23 cellular contexts compared by ENCODE assay signal in the genomic region with DNA sequence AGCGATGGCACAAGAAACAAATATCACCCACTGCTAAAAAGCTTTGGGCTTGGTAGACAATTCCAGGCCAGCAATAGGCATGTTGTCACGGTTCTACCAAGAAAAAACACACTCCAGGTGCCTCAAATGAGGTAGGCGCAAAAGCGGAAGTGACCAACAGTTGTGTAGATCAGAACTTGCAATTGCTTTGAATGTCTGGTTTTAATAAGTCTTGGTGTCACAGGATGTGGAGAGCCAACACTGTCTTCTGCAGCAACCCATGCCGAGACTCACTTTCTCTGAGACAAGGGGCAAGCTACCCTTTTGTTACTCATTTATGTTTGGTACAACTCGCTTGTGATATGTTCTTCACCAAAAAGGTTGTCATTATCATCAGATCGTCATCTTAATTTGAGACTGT.
DNase-seq lines count a peak whose midpoint lies in the region; ATAC-seq, FAIRE-seq and TF ChIP-seq lines count a peak whose summit lies in the region.
"Had no signal": no experiment of that assay in that cellular context is flagged by ENCODE, and none has a peak within 500 bp of the region (broad histone marks: within the 10 kb centered on the region; RNA-seq: fewer than 3 reads in every experiment).

No MANE protein-coding gene starts in this region.

- 44% methylated on average over 7 of the region's 7 CpGs for WGBS in A549 (ENCODE audit: missing lambda C conversion rate)
- WGBS in K562 (ENCODE audit: insufficient coverage, low coverage, missing lambda C conversion rate): 2% methylated on average over 7 of the region's 7 CpGs
- WGBS in mammary epithelial cell (ENCODE audit: low coverage, missing lambda C conversion rate): 67% methylated on average over 7 of the region's 7 CpGs

- no peak for TF ChIP-seq RAD21 in A549 (conservative IDR thresholded peaks at IDR 0.05 in 1 of 2, IDR thresholded peaks at IDR 0.05 in 1 of 2)
- TF ChIP-seq RAD21 in K562 (CRISPR knock-in tag; conservative IDR thresholded peaks at IDR 0.05 in 1 of 2, IDR thresholded peaks at IDR 0.05 in 1 of 2): no peak

- CTCF ChIA-PET in A549 (lab: Yijun Ruan, JAX): no interaction called here
- CTCF ChIA-PET in K562 (lab: Yijun Ruan, JAX; ENCODE audit: low intra/inter-chr PET ratio): no interaction called here
- CTCF ChIA-PET in mammary epithelial cell (lab: Charles Lee; ENCODE audit: low non-redundant PET): no interaction called here

- H3K4me1 ChIP-seq in A549: no peaks in the 10 kb centered on the region
- no peaks in the 10 kb centered on the region for H3K4me1 ChIP-seq in K562 (replicated peaks in 1 of 2; ENCODE audit: control insufficient read depth in 2 of 2, insufficient read depth in 2 of 2, low read length in 2 of 2)
- H3K4me1 ChIP-seq in mammary epithelial cell (ENCODE audit: insufficient read depth, low read length): no peaks in the 10 kb centered on the region
- H3K4me1 ChIP-seq: BLaER1 treated with 17β-estradiol and CSF1 and Interleukin-3, amounts not matched to agents 10 nM and 100 nM; Caco-2 had no signal

- H3K4me2 ChIP-seq in A549 (no peak overlapping the region), K562 (ENCODE audit: insufficient read depth, low read length) (no peak overlapping the region), mammary epithelial cell (ENCODE audit: insufficient read depth, low read depth, low read length) (no peak overlapping the region)
- H3K4me2 ChIP-seq: BLaER1 treated with 17β-estradiol and CSF1 and Interleukin-3, amounts not matched to agents 10 nM and 100 nM had no signal

- in situ Hi-C loops in K562 (cut with MboI) (no loop called here), mammary epithelial cell (cut with MboI; ENCODE audit: low sequenced_read_pairs in 2 of 2) (no loop called here)

- TF ChIP-seq POLR2A in A549 (IDR thresholded peaks at IDR 0.05; ENCODE audit: low read length) (no peak), GM12892 (IDR thresholded peaks at IDR 0.05; ENCODE audit: low read depth, low read length) (no peak), K562 (conservative IDR thresholded peaks at IDR 0.05) (no peak)

- H3K36me3 ChIP-seq in K562 (ENCODE audit: control insufficient read depth, insufficient read depth, low read length): no peaks in the 10 kb centered on the region
- H3K36me3 ChIP-seq in mammary epithelial cell (ENCODE audit: insufficient read depth, low read length): no peaks in the 10 kb centered on the region
- H3K36me3 ChIP-seq: BLaER1 treated with 17β-estradiol and CSF1 and Interleukin-3, amounts not matched to agents 10 nM and 100 nM had no signal

- dilution Hi-C loops in mammary epithelial cell (cut with HindIII; ENCODE audit: low sequenced_read_pairs): no loop called here

- BruUV-seq in K562 (replicated peaks; lab: Mats Ljungman, UMichigan): no TSS peak
- BruUV-seq in mammary epithelial cell (replicated peaks; lab: Mats Ljungman, UMichigan): no TSS peak

- H4K20me1 ChIP-seq in K562 (replicated peaks; ENCODE audit: control insufficient read depth, insufficient read depth, low read length) (no peaks in the 10 kb centered on the region), mammary epithelial cell (ENCODE audit: insufficient read depth, low read length) (no peaks in the 10 kb centered on the region)

- peak; percentile 72 for FAIRE-seq in A549 (lab: Jason Lieb, UNC)
- peak; percentile 48 for FAIRE-seq in GM12892 (lab: Jason Lieb, UNC)
- no peak for FAIRE-seq in K562 (lab: Jason Lieb, UNC)
- FAIRE-seq: A204.1, D721Med, G401.6, GM12891, GM18507 had no signal

- intact Hi-C loops in K562 (cut with micrococcal nuclease) (no loop called here), mammary epithelial cell (cut with micrococcal nuclease) (loop anchor here (2.0 kb wide), 1 partner anchor 53 kb away; no protein-coding TSS in a partner anchor)

- TF ChIP-seq EP300 in A549 (IDR thresholded peaks at IDR 0.05) (no peak), K562 (IDR thresholded peaks at IDR 0.05; ENCODE audit: low read length) (no peak)

- H3K27ac Mint-ChIP-seq in immature natural killer cell: peak overlapping the region in 1 of 6 donors; percentile 8
- H3K27ac Mint-ChIP-seq in activated naive CD8-positive, alpha-beta T cell treated with anti-CD3 and anti-CD28 coated beads for 36 hours: no peak overlapping the region
- H3K27ac Mint-ChIP-seq: B cell; CD4-positive, alpha-beta T cell; CD8-positive, alpha-beta T cell had no signal

- H3K9ac ChIP-seq in K562 (ENCODE audit: insufficient read depth in 1 of 2, low read depth in 2 of 2, low read length in 2 of 2): no peak overlapping the region
- no peak overlapping the region for H3K9ac ChIP-seq in mammary epithelial cell (ENCODE audit: insufficient read depth, low read length)
- H3K9ac ChIP-seq: BLaER1 treated with 17β-estradiol and CSF1 and Interleukin-3, amounts not matched to agents 10 nM and 100 nM had no signal

- peak overlapping the region in 3 of 5 donors; percentile 21 to 62 (median 42) for H3K4me3 Mint-ChIP-seq in immature natural killer cell
- H3K4me3 Mint-ChIP-seq in activated naive CD8-positive, alpha-beta T cell treated with anti-CD3 and anti-CD28 coated beads for 36 hours: no peak overlapping the region
- H3K4me3 Mint-ChIP-seq: B cell; CD4-positive, alpha-beta T cell; CD8-positive, alpha-beta T cell had no signal

- H3K9me3 Mint-ChIP-seq in immature natural killer cell: no peaks in the 10 kb centered on the region
- no peaks in the 10 kb centered on the region for H3K9me3 Mint-ChIP-seq in activated naive CD8-positive, alpha-beta T cell treated with anti-CD3 and anti-CD28 coated beads for 36 hours
- H3K9me3 Mint-ChIP-seq: CD4-positive, alpha-beta T cell; CD8-positive, alpha-beta T cell had no signal

- H3K4me1 Mint-ChIP-seq in immature natural killer cell: peaks cover 24 to 29% of the 10 kb centered on the region in 2 donors
- H3K4me1 Mint-ChIP-seq in activated naive CD8-positive, alpha-beta T cell treated with anti-CD3 and anti-CD28 coated beads for 36 hours: no peaks in the 10 kb centered on the region
- H3K4me1 Mint-ChIP-seq: B cell had no signal

- ATAC-seq in A549: no peak
- no peak for ATAC-seq in K562
- ATAC-seq: CD8-positive, alpha-beta T cell had no signal

- H3K4me3 ChIP-seq in A549: no peak overlapping the region
- H3K4me3 ChIP-seq in K562: no peak overlapping the region
- no peak overlapping the region for H3K4me3 ChIP-seq in mammary epithelial cell (replicated peaks in 1 of 3; ENCODE audit: insufficient read depth in 1 of 3, low read depth in 2 of 3, low read length in 3 of 3)
- H3K4me3 ChIP-seq: BLaER1 treated with 17β-estradiol and CSF1 and Interleukin-3, amounts not matched to agents 10 nM and 100 nM had no signal

- H3K9me3 ChIP-seq in A549 (no peaks in the 10 kb centered on the region), K562 (replicated peaks; ENCODE audit: control insufficient read depth, insufficient read depth, low read depth, low read length) (no peaks in the 10 kb centered on the region), mammary epithelial cell (replicated peaks; ENCODE audit: insufficient read depth, low read length) (no peaks in the 10 kb centered on the region)
- H3K9me3 ChIP-seq: BLaER1 treated with 17β-estradiol and CSF1 and Interleukin-3, amounts not matched to agents 10 nM and 100 nM; Caco-2 had no signal

- H3K9me1 ChIP-seq in K562 (ENCODE audit: control insufficient read depth, insufficient read depth, low read length): no peaks in the 10 kb centered on the region

- TF ChIP-seq CTCF in A549 (IDR thresholded peaks at IDR 0.05): no peak
- no peak for TF ChIP-seq CTCF in K562 (IDR thresholded peaks at IDR 0.05 in 2 of 3, conservative IDR thresholded peaks at IDR 0.05 in 1 of 3; ENCODE audit: insufficient read depth in 2 of 3, low read depth in 1 of 3, low read length in 3 of 3)
- no peak for TF ChIP-seq CTCF in mammary epithelial cell (conservative IDR thresholded peaks at IDR 0.05 in 1 of 2, IDR thresholded peaks at IDR 0.05 in 1 of 2; ENCODE audit: extremely low read depth in 1 of 2, insufficient read depth in 1 of 2, low read depth in 1 of 2, low read length in 2 of 2)

- H3K36me3 Mint-ChIP-seq in immature natural killer cell: no peaks in the 10 kb centered on the region
- H3K36me3 Mint-ChIP-seq in activated naive CD8-positive, alpha-beta T cell treated with anti-CD3 and anti-CD28 coated beads for 36 hours: no peaks in the 10 kb centered on the region
- H3K36me3 Mint-ChIP-seq: CD8-positive, alpha-beta T cell had no signal

- H3K79me2 ChIP-seq in K562 (ENCODE audit: control insufficient read depth, insufficient read depth, low read length) (no peaks in the 10 kb centered on the region), mammary epithelial cell (ENCODE audit: insufficient read depth, low read length) (no peaks in the 10 kb centered on the region)

- DNase-seq in A549 (ENCODE audit: low read depth in 1 of 2, low spot score in 1 of 2) (no peak), GM12892 (ENCODE audit: insufficient read length) (no peak), K562 (ENCODE audit: extremely low read depth in 1 of 4, low spot score in 3 of 4) (no peak), immature natural killer cell (peak; percentile 7 to 32 (median 22)), retina (no peak), mammary epithelial cell (no peak)
- DNase-seq in activated naive CD8-positive, alpha-beta T cell treated with anti-CD3 and anti-CD28 coated beads for 36 hours: no peak
- DNase-seq: 8988T; AML-193; Caco-2; Calu3; CD4-positive, alpha-beta T cell; CD8-positive, alpha-beta T cell; DMS79 treated with DMSO at 0.1 percent for 48 hours; GF-D8 had no signal

- POLR2A ChIA-PET in A549 (lab: Yijun Ruan, JAX): no interaction called here
- POLR2A ChIA-PET in K562 (lab: Yijun Ruan, JAX): no interaction called here

- H3K27ac ChIP-seq in A549 (no peak overlapping the region), K562 (ENCODE audit: extremely low read depth, low read depth, low read length) (no peak overlapping the region), mammary epithelial cell (ENCODE audit: insufficient read depth, low read depth, low read length) (no peak overlapping the region)
- H3K27ac ChIP-seq: BLaER1 treated with 17β-estradiol and CSF1 and Interleukin-3, amounts not matched to agents 10 nM and 100 nM; C4-2B had no signal

- H2AFZ ChIP-seq in K562 (ENCODE audit: low read depth, low read length): no peak overlapping the region
- no peak overlapping the region for H2AFZ ChIP-seq in mammary epithelial cell (ENCODE audit: low read depth, low read length)

- H3K27me3 Mint-ChIP-seq in immature natural killer cell (ENCODE audit: low read depth in 3 of 3): peaks cover 5 to 10% (median 5%) of the 10 kb centered on the region in 3 donors
- H3K27me3 Mint-ChIP-seq in activated naive CD8-positive, alpha-beta T cell treated with anti-CD3 and anti-CD28 coated beads for 36 hours: no peaks in the 10 kb centered on the region
- H3K27me3 Mint-ChIP-seq: CD4-positive, alpha-beta T cell had no signal

- H3K27me3 ChIP-seq in K562 (ENCODE audit: control insufficient read depth in 2 of 2, insufficient read depth in 2 of 2, low read length in 2 of 2) (no peaks in the 10 kb centered on the region), mammary epithelial cell (ENCODE audit: insufficient read depth, low read length) (no peaks in the 10 kb centered on the region)

TF ChIP-seq in A549, 52 proteins besides CTCF, POLR2A, EP300 and RAD21 (continues in another document):
- TF ChIP-seq CHD2 (IDR thresholded peaks at IDR 0.05; ENCODE audit: low read length, partially characterized antibody): no peak

TF ChIP-seq in K562, 482 proteins besides CTCF, POLR2A, EP300 and RAD21 (continues in another document):
- TF ChIP-seq EGR1 (conservative IDR thresholded peaks at IDR 0.05) (no peak), SPI1 (IDR thresholded peaks at IDR 0.05; ENCODE audit: borderline replicate concordance, low read depth, low read length) (peak; percentile 76)

Comparison
In these comparisons a context has a peak if more than half of its experiments do, and no peak if none do; other contexts are left out.
1. DNase-seq: peak in immature natural killer cell (3 of 3); none in A549 (0 of 2), GM12892 (single experiment), K562 (0 of 4), retina (single experiment), activated naive CD8-positive, alpha-beta T cell treated with anti-CD3 and anti-CD28 coated beads for 36 hours (single experiment) and mammary epithelial cell (single experiment).